8 cellular contexts compared by ENCODE assay signal in the genomic region with DNA sequence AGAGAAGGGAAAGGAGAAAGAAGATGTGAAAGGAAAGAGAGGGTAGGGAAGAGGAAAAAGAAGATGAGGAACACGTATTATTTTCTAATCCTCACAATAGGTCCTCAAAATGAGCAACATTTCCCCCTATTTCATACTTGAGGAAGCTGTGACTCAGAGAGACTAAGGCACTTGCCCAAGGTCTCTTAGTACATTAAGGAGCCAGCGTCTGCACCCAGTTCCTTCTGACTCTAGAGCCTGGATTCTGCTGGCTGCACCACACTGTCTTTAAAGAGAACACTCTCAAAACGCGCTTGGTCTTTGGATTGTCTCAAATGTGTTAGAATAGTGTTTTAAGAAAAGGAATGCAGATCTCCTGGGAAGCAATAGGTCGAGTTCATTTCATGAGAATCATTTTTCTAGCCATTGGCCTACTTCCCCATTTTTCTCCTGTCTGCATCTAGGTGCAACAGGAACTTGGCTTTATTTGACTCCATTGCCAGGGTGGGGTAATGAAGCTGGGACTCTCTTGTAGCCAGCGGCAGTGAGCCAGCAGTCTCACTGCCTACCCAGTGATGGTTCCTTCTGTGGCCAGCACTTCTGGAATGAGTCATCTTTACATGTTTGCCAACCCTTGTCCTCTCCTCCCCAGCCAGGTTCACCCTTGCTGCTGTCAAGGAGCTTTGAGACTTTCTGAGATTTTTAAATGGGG.
DNase-seq lines count a peak whose midpoint lies in the region; ATAC-seq lines count a peak whose summit lies in the region.

No MANE protein-coding gene starts in this region.

- H2AK5ac ChIP-seq in mesendoderm (ENCODE audit: low read length): no peak overlapping the region

- no peaks in the 10 kb centered on the region for H3K4me1 ChIP-seq in mesendoderm (ENCODE audit: control insufficient read depth, low read depth, low read length)

- no peak overlapping the region for H3K4me2 ChIP-seq in mesendoderm (ENCODE audit: low read length)

- peaks cover 31% of the 10 kb centered on the region for H3K4me1 Mint-ChIP-seq in T-helper 17 cell

- H3K79me1 ChIP-seq in mesendoderm (ENCODE audit: low read length): no peaks in the 10 kb centered on the region

- H3K36me3 Mint-ChIP-seq in T-helper 17 cell (ENCODE audit: low read depth): peaks cover 13% of the 10 kb centered on the region

- no peak overlapping the region for H4K5ac ChIP-seq in mesendoderm (ENCODE audit: low read length)

- H3K18ac ChIP-seq in mesendoderm (ENCODE audit: low read length): no peak overlapping the region

- H3K56ac ChIP-seq in mesendoderm (ENCODE audit: low read length): no peak overlapping the region

- H3K27me3 ChIP-seq in mesendoderm (ENCODE audit: insufficient read depth, low read length, poor library complexity): no peaks in the 10 kb centered on the region

- no peak overlapping the region for H4K8ac ChIP-seq in mesendoderm (ENCODE audit: low read depth, low read length)

- H2BK5ac ChIP-seq in mesendoderm (ENCODE audit: low read length): no peak overlapping the region

- no peak overlapping the region for H3K27ac ChIP-seq in mesendoderm (ENCODE audit: low read depth, low read length)

- no peaks in the 10 kb centered on the region for H3K79me2 ChIP-seq in mesendoderm (ENCODE audit: control insufficient read depth, insufficient read depth, low read length)

- peak; percentile 58 for DNase-seq in DMS53 (lab: John Stamatoyannopoulos, UW)
- no peak for DNase-seq in T-helper 17 cell
- no peak for DNase-seq in left lobe of liver (ENCODE audit: low spot score)
- DNase-seq in SW 1271 (lab: John Stamatoyannopoulos, UW): no peak
- no peak for DNase-seq in mesendoderm
- DNase-seq in stimulated activated CD4-positive, alpha-beta T cell treated with anti-CD3 and anti-CD28 coated beads, Interleukin-12 subunit alpha, Interleukin-12 subunit beta, amount 100 ng/mL, for 4 hours: no peak

- H3K9me3 ChIP-seq in T-helper 17 cell (ENCODE audit: control insufficient read depth, low read length, poor library complexity, severe bottlenecking): no peaks in the 10 kb centered on the region

- H2BK120ac ChIP-seq in mesendoderm (ENCODE audit: low read depth, low read length): no peak overlapping the region

- H3K4me3 ChIP-seq in mesendoderm (ENCODE audit: low read length): no peak overlapping the region

- no peaks in the 10 kb centered on the region for H3K27me3 Mint-ChIP-seq in T-helper 17 cell

- ATAC-seq in GM19395 (IDR thresholded peaks at IDR 0.05; ENCODE audit: unreplicated experiment) (peak; percentile 97), HG03139 (IDR thresholded peaks at IDR 0.05; ENCODE audit: unreplicated experiment) (peak; percentile 95), T-helper 17 cell (peak; percentile 65), left lobe of liver (peak; percentile 57)

- no peak overlapping the region for H2BK15ac ChIP-seq in mesendoderm (replicated peaks; ENCODE audit: low read depth)

- H3K36me3 ChIP-seq in mesendoderm (ENCODE audit: control insufficient read depth, insufficient read depth, low read length): no peaks in the 10 kb centered on the region

- no peak overlapping the region for H3K4me3 Mint-ChIP-seq in T-helper 17 cell

- WGBS in mesendoderm (ENCODE audit: extremely low coverage, insufficient coverage, low lambda C conversion rate): no CpG with 5 or more reads among the region's 6 CpGs

- H3K27ac Mint-ChIP-seq in T-helper 17 cell: peak overlapping the region; percentile 86

- no peak overlapping the region for H3K4ac ChIP-seq in mesendoderm (ENCODE audit: low read depth, low read length)

- H3K23ac ChIP-seq in mesendoderm (ENCODE audit: low read length): no peak overlapping the region

- no peak overlapping the region for H3K9ac ChIP-seq in mesendoderm (ENCODE audit: low read length)
